In the genomic region with DNA sequence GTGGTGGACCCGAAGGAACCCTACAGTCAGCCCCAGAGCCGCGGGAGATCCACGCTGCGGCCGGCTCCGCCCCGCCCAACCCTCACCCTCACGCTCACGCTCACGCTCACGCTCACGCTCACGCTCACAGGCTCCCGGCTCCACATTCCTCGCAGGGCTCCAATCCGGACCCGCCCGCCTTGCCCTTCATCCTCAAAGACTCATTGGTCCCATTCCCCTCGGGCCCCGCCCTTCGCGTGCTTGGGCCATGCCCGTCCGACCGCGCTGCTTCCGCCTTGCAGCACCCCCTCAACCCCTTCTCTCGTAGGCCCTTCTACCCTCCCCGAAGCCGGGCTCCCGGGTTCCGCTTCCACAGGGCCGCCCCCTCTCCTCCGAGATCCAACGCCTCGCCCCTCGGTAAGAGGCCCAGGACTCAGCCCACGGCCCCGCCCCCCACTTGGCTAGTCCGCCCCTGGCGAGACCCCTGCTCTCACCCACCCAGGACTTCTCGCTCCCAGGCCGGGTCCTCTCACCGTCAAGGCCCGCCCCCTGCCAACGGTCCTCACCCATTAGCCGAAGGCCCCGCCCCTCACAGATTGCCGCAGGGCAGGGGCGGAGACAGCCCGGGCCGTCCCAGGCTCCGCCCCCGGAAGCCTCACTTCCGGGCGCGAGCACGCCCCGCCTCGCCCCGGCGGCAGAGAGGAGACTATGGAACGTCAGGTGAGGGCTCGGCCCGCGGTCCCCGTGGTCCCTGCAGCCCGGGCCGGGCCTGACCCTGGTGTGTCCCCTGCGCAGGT, we compare ENCODE assay signal across 1 cellular context.
TF ChIP-seq lines count a peak whose summit lies in the region.

TSS of gene APEH (plus strand) at position 637 of the 776 bp plus-strand sequence. CDS start at position 688, 51 bp downstream.

TF ChIP-seq in GM12878, 131 proteins besides CTCF, POLR2A, EP300 and RAD21 (continued from another document and continues in another):
- peak; percentile 95 for TF ChIP-seq ZBTB40 (IDR thresholded peaks at IDR 0.05; ENCODE audit: borderline replicate concordance)
- TF ChIP-seq SMC3 (IDR thresholded peaks at IDR 0.05; ENCODE audit: borderline replicate concordance, low read length): no peak
- peak; percentile 76; the same call in 1 of the 2 replicates for TF ChIP-seq SIN3A (IDR thresholded peaks at IDR 0.05; ENCODE audit: low read depth, low read length)
- TF ChIP-seq SRF (IDR thresholded peaks at IDR 0.05; ENCODE audit: low read depth in 2 of 2, low read length in 2 of 2): no peak
- TF ChIP-seq ATF3 (IDR thresholded peaks at IDR 0.05; ENCODE audit: borderline replicate concordance, extremely low read depth, low read depth, low read length): no peak
- TF ChIP-seq CUX1 (IDR thresholded peaks at IDR 0.05; ENCODE audit: insufficient replicate concordance, low read depth, low read length): no peak
- no peak for TF ChIP-seq MYB (IDR thresholded peaks at IDR 0.05; ENCODE audit: borderline replicate concordance, low read depth, low read length)
- peak; percentile 75 for TF ChIP-seq E4F1 (IDR thresholded peaks at IDR 0.05; ENCODE audit: borderline replicate concordance, partially characterized antibody)
- no peak for TF ChIP-seq ZNF592 (IDR thresholded peaks at IDR 0.05)
- no peak for TF ChIP-seq SMAD1 (IDR thresholded peaks at IDR 0.05; ENCODE audit: low read depth, partially characterized antibody)
- no peak for TF ChIP-seq ASH2L (IDR thresholded peaks at IDR 0.05; ENCODE audit: borderline replicate concordance, low read depth)
- no peak for TF ChIP-seq ESRRA (IDR thresholded peaks at IDR 0.05; ENCODE audit: low read length)
- no peak for TF ChIP-seq IRF4 (IDR thresholded peaks at IDR 0.05; ENCODE audit: low read depth, low read length)
- no peak for TF ChIP-seq NR2C2 (IDR thresholded peaks at IDR 0.05; ENCODE audit: borderline replicate concordance, control insufficient read depth, insufficient read length, low read depth)
- no peak for TF ChIP-seq HSF1 (IDR thresholded peaks at IDR 0.05; ENCODE audit: low read depth, low read length)
- peak; percentile 42; the same call in 1 of the 2 replicates for TF ChIP-seq MAX (IDR thresholded peaks at IDR 0.05; ENCODE audit: low read depth, low read length)
- 0 out of 2 replicates have a peak, but pooled peaks have one; percentile 42 for TF ChIP-seq MTA2 (IDR thresholded peaks at IDR 0.05; ENCODE audit: low read depth)
- peak; percentile 82; the same call in 1 of the 2 replicates for TF ChIP-seq PML (IDR thresholded peaks at IDR 0.05; ENCODE audit: low read length)
- no peak for TF ChIP-seq TARDBP (IDR thresholded peaks at IDR 0.05; ENCODE audit: borderline replicate concordance)
- TF ChIP-seq, protein P1, sequence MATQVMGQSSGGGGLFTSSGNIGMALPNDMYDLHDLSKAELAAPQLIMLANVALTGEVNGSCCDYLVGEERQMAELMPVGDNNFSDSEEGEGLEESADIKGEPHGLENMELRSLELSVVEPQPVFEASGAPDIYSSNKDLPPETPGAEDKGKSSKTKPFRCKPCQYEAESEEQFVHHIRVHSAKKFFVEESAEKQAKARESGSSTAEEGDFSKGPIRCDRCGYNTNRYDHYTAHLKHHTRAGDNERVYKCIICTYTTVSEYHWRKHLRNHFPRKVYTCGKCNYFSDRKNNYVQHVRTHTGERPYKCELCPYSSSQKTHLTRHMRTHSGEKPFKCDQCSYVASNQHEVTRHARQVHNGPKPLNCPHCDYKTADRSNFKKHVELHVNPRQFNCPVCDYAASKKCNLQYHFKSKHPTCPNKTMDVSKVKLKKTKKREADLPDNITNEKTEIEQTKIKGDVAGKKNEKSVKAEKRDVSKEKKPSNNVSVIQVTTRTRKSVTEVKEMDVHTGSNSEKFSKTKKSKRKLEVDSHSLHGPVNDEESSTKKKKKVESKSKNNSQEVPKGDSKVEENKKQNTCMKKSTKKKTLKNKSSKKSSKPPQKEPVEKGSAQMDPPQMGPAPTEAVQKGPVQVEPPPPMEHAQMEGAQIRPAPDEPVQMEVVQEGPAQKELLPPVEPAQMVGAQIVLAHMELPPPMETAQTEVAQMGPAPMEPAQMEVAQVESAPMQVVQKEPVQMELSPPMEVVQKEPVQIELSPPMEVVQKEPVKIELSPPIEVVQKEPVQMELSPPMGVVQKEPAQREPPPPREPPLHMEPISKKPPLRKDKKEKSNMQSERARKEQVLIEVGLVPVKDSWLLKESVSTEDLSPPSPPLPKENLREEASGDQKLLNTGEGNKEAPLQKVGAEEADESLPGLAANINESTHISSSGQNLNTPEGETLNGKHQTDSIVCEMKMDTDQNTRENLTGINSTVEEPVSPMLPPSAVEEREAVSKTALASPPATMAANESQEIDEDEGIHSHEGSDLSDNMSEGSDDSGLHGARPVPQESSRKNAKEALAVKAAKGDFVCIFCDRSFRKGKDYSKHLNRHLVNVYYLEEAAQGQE (IDR thresholded peaks at IDR 0.05; ENCODE audit: low read depth, low read length): no peak
- TF ChIP-seq IKZF2 (IDR thresholded peaks at IDR 0.05): peak in 1 of 2 experiments; percentile 48; a peak in 3 of 4 replicates
- TF ChIP-seq WRNIP1 (IDR thresholded peaks at IDR 0.05; ENCODE audit: borderline replicate concordance, low read depth, low read length): no peak
- 0 out of 2 replicates have a peak, but pooled peaks have one; percentile 39 for TF ChIP-seq TAF1 (IDR thresholded peaks at IDR 0.05; ENCODE audit: borderline replicate concordance, low read depth, low read length)
- no peak for TF ChIP-seq CHD4 (IDR thresholded peaks at IDR 0.05)
